ENCODE assay signal across 8 cellular contexts in the genomic region with DNA sequence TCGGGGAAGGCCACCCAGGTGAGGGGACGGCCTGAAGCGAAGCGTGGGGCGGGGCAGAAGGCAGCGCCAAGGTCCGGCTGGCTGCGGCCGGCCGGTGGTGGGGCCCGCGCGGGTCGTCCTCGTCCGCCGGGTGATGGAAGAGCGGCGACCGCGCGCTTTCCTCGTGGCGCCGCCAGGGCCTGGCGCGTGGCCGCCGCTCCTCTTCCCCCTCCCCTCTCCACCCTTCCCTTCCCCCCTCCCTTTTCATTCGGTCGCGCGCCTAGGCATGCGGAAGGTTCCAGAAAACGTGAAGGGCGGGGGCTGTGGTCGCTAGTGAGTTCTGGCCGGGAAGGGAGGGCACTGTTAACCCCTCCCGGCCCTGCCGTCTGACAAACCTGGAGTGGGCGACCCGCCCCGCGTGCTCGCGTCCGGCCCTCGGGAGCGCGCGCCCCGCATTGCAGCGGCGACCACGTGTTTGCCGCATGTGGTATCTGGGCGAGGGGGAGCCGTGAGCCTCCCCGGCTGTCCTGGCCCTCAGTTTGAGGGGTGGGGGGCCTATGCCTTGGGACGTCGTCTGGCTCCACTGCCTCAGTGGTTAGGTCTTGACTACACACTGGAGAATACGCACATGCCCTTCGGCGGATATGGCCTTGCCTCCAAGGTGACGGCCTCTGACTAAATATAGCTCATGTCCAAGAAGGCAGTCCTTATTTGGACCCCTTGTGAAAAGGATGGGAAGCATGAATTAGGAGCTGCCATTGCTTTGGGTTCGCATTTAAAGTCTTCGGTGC. TPM values are rescaled to one million over a fixed set of nuclear protein-coding genes. Genes with fewer than 3 reads are reported as not detected.
DNase-seq lines count a peak whose midpoint lies in the region; ATAC-seq and TF ChIP-seq lines count a peak whose summit lies in the region.

No MANE protein-coding gene starts in this region.

- no peaks in the 10 kb centered on the region for H3K27me3 Mint-ChIP-seq in CD4-positive, alpha-beta T cell

- peaks cover 40% of the 10 kb centered on the region for H3K36me3 ChIP-seq in adipocyte (ENCODE audit: control insufficient read depth, insufficient read depth, low read length, severe bottlenecking)
- peaks cover 43% of the 10 kb centered on the region for H3K36me3 ChIP-seq in left ventricle myocardium inferior
- H3K36me3 ChIP-seq in prostate gland, result peaks cover 0 to 18% of the 10 kb centered on the region in 2 donors
- no peaks in the 10 kb centered on the region for H3K36me3 ChIP-seq in urinary bladder (ENCODE audit: insufficient read depth)

- H3K27me3 ChIP-seq in CD4-positive, alpha-beta T cell (ENCODE audit: control insufficient read depth, insufficient read depth, low read length), result no peaks in the 10 kb centered on the region
- H3K27me3 ChIP-seq in adipocyte (replicated peaks; ENCODE audit: control insufficient read depth, insufficient read depth, low read length), result no peaks in the 10 kb centered on the region
- no peaks in the 10 kb centered on the region for H3K27me3 ChIP-seq in left ventricle myocardium inferior (ENCODE audit: low read depth)
- no peaks in the 10 kb centered on the region for H3K27me3 ChIP-seq in prostate gland (replicated peaks; ENCODE audit: insufficient read depth)

- H3K36me3 Mint-ChIP-seq in CD4-positive, alpha-beta T cell (ENCODE audit: low read depth), result peaks cover 51% of the 10 kb centered on the region

- no peaks in the 10 kb centered on the region for H3K9me3 ChIP-seq in CD4-positive, alpha-beta T cell (ENCODE audit: control insufficient read depth, low read length)
- H3K9me3 ChIP-seq in adipocyte (ENCODE audit: control insufficient read depth, low read length) (no peaks in the 10 kb centered on the region), left ventricle myocardium inferior (replicated peaks) (no peaks in the 10 kb centered on the region), prostate gland (no peaks in the 10 kb centered on the region)

- peak overlapping the region; percentile 94 for H3K4me3 Mint-ChIP-seq in CD4-positive, alpha-beta T cell

- H3K4me3 ChIP-seq in adipocyte (ENCODE audit: low read length), result peak overlapping the region; percentile 98
- peak overlapping the region; percentile 86 for H3K4me3 ChIP-seq in left ventricle myocardium inferior
- peak overlapping the region; percentile 88 to 90 for H3K4me3 ChIP-seq in prostate gland
- H3K4me3 ChIP-seq in urinary bladder (ENCODE audit: low read depth, low read length), result peak overlapping the region; percentile 70

- CTCF ChIA-PET in CD4-positive, alpha-beta T cell (lab: Charles Lee), result interaction anchor here (0.5 to 6.0 kb wide), 6 partner anchors 11 to 990 kb away, joined by 3 to 42 read pairs (median 4); a partner anchor contains a TSS

- ATAC-seq in CD4-positive, alpha-beta T cell (ENCODE audit: poor library complexity), result peak; percentile 59
- peak; percentile 38 for ATAC-seq in GM19397 (IDR thresholded peaks at IDR 0.05; ENCODE audit: unreplicated experiment)
- peak; percentile 35 for ATAC-seq in HG03521 (IDR thresholded peaks at IDR 0.05; ENCODE audit: unreplicated experiment)

- H3K27ac Mint-ChIP-seq in CD4-positive, alpha-beta T cell, result peak overlapping the region; percentile 92

- 0% methylated on average over 39 of the region's 67 CpGs for WGBS in prostate gland
- under 1% methylated on average over 67 of the region's 67 CpGs for WGBS in urinary bladder

- no peak for TF ChIP-seq CTCF in CD4-positive, alpha-beta T cell (IDR thresholded peaks at IDR 0.05)
- TF ChIP-seq CTCF in left ventricle myocardium inferior (IDR thresholded peaks at IDR 0.05; ENCODE audit: borderline replicate concordance) (no peak), prostate gland (IDR thresholded peaks at IDR 0.05) (peak in 2 of 4 experiments; percentile 18 to 41)

- H3K27ac ChIP-seq in CD4-positive, alpha-beta T cell (ENCODE audit: low read depth, low read length), result peak overlapping the region; percentile 80
- H3K27ac ChIP-seq in left ventricle myocardium inferior (replicated peaks), result peak overlapping the region; percentile 100
- H3K27ac ChIP-seq in prostate gland, result peak overlapping the region; percentile 98
- peak overlapping the region; percentile 95 for H3K27ac ChIP-seq in urinary bladder (ENCODE audit: low read depth)

- peak; percentile 52 to 76 (median 56) for DNase-seq in CD4-positive, alpha-beta T cell
- DNase-seq in SKM-1 treated with dmso at 0.1 percent for 144 hours (lab: John Stamatoyannopoulos, UW; ENCODE audit: unreplicated experiment) (peak; percentile 73), adipocyte (ENCODE audit: low read depth) (peak; percentile 73), left ventricle myocardium inferior (peak; percentile 73), prostate gland (ENCODE audit: low spot score) (peak; percentile 51)

- POLR2A ChIA-PET in CD4-positive, alpha-beta T cell (lab: Charles Lee), result interaction anchor here (0.7 to 5.8 kb wide), 35 partner anchors 9 to 901 kb away, joined by 3 to 63 read pairs (median 6); a partner anchor contains a TSS

- intact Hi-C loops in CD4-positive, alpha-beta T cell (cut with DNase I, micrococcal nuclease), result loop anchor here (2.0 to 5.0 kb wide), 6 partner anchors 21 to 568 kb away; a partner anchor contains a TSS
- intact Hi-C loops in left ventricle myocardium inferior (cut with micrococcal nuclease) (no loop called here), prostate gland (cut with DNase I) (loop anchor here (1.0 kb wide), 1 partner anchor 102 kb away; no protein-coding TSS in a partner anchor)

- H3K4me1 Mint-ChIP-seq in CD4-positive, alpha-beta T cell (ENCODE audit: low read depth), result peaks cover 52% of the 10 kb centered on the region

- H3K9me3 Mint-ChIP-seq in CD4-positive, alpha-beta T cell, result no peaks in the 10 kb centered on the region

- no peak for TF ChIP-seq POLR2A in prostate gland (IDR thresholded peaks at IDR 0.05)

- H3K4me1 ChIP-seq in adipocyte (ENCODE audit: control insufficient read depth, insufficient read depth, low read length), result peaks cover 44% of the 10 kb centered on the region
- peaks cover 75% of the 10 kb centered on the region for H3K4me1 ChIP-seq in left ventricle myocardium inferior
- H3K4me1 ChIP-seq in prostate gland (replicated peaks), result peaks cover 8% of the 10 kb centered on the region
- no peaks in the 10 kb centered on the region for H3K4me1 ChIP-seq in urinary bladder (ENCODE audit: insufficient read depth)

- H3K9ac ChIP-seq in adipocyte (ENCODE audit: low read length), result peak overlapping the region; percentile 99

RNA-seq across cellular contexts. Expression of a gene that starts 0.6 kb away (rescaled TPM):
- 100 to 1,000 TPM; 121 to 122 TPM for total RNA-seq in CD4-positive, alpha-beta T cell
- 145 TPM for total RNA-seq in left ventricle myocardium inferior
- 100 to 1,000 TPM; 103 to 134 TPM for total RNA-seq in prostate gland
- total RNA-seq in urinary bladder, result 94.8 TPM
- 242 TPM for polyA plus RNA-seq in urinary bladder

RNA-seq across cellular contexts. Expression of a gene that starts 21.7 kb away (rescaled TPM):
- 10 to 100 TPM; 22.9 to 27.6 TPM for total RNA-seq in CD4-positive, alpha-beta T cell
- 25.5 TPM for total RNA-seq in left ventricle myocardium inferior
- 10 to 100 TPM; 17.8 to 52.7 TPM for total RNA-seq in prostate gland
- 42.3 TPM for total RNA-seq in urinary bladder
- polyA plus RNA-seq in urinary bladder, result 26.4 TPM

RNA-seq across cellular contexts. Expression of a gene that starts 37.8 kb away (rescaled TPM):
- 10 to 100 TPM; 32.3 to 37.3 TPM for total RNA-seq in CD4-positive, alpha-beta T cell
- total RNA-seq in left ventricle myocardium inferior, result 15.5 TPM
- total RNA-seq in prostate gland, result 100 to 1,000 TPM in 1 of 2 donors, 10 to 100 TPM in 1; 44.4 to 108 TPM
- 14.8 TPM for total RNA-seq in urinary bladder
- polyA plus RNA-seq in urinary bladder, result 89.9 TPM

RNA-seq across cellular contexts. Expression of a gene that starts 44.7 kb away (rescaled TPM):
- 10 to 100 TPM; 17.0 to 17.2 TPM for total RNA-seq in CD4-positive, alpha-beta T cell
- total RNA-seq in left ventricle myocardium inferior (47.3 TPM), prostate gland (10 to 100 TPM in 1 of 2 donors, 1 to 10 TPM in 1; 8.4 to 27.0 TPM), urinary bladder (8.0 TPM)
- polyA plus RNA-seq in urinary bladder, result 157 TPM

RNA-seq across cellular contexts. Expression of a gene that starts 56.0 kb away (rescaled TPM):
- 10 to 100 TPM; 41.5 to 43.8 TPM for total RNA-seq in CD4-positive, alpha-beta T cell
- 89.2 TPM for total RNA-seq in left ventricle myocardium inferior
- total RNA-seq in prostate gland, result 100 to 1,000 TPM; 161 to 201 TPM
- 71.6 TPM for total RNA-seq in urinary bladder
- polyA plus RNA-seq in urinary bladder, result 183 TPM

Comparison
In these comparisons a context has a peak if more than half of its experiments do, and no peak if none do; other contexts are left out.
1. Peak in every context shown above with its lines: DNase-seq, ATAC-seq, H3K4me3 ChIP-seq and H3K27ac ChIP-seq.